ENCODE assay signal across 20 cellular contexts in the genomic region with DNA sequence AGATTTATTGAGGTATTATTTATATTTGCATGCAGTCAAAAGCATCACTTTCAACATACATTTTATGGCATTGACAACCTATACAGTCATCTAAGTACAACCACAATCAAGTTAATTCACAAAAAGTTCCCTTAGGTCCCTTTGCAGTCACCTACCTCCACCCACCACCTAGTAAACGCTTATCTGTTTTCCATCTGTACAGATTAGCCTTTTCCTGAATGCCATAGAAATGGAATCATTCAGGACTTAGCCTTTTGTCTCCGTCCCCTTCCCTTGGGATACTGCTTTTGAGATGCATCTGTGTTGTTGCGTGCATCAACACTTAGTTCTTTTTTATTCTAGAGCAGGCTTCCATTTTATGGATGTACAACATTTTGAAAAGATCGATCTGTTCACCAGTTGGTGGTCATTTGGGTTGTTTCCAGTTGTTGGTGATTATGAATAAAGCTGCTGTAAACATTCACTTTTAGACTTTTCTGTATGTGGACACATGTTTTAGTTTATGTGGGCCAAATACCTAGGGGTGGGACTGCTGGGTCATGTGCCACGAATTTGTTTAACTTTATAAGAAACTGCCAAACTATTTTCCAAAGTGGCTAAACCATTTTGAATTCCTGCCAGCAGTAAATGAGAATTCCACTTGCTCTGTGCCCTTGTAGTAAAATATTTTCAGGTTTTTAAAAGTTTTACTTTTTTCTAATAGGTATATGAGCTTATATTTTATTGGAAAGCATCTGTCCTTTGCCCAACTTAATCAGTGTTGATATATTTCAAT. TPM values are rescaled to one million over a fixed set of nuclear protein-coding genes. Genes with fewer than 3 reads are reported as not detected.
DNase-seq lines count a peak whose midpoint lies in the region; ATAC-seq, FAIRE-seq and TF ChIP-seq lines count a peak whose summit lies in the region.
"Had no signal": no experiment of that assay in that cellular context is flagged by ENCODE, and none has a peak within 500 bp of the region (broad histone marks: within the 10 kb centered on the region; RNA-seq: fewer than 3 reads in every experiment).

No MANE protein-coding gene starts in this region.

- intact Hi-C loops in heart left ventricle (cut with DNase I) (no loop called here), left ventricle myocardium superior (cut with micrococcal nuclease) (no loop called here)

- TF ChIP-seq CTCF in heart left ventricle (IDR thresholded peaks at IDR 0.05), result no peak
- TF ChIP-seq CTCF in thoracic aorta (IDR thresholded peaks at IDR 0.05), result no peak
- TF ChIP-seq CTCF in GM10248 (IDR thresholded peaks at IDR 0.05; ENCODE audit: control extremely low read depth, extremely low read depth, low read depth, missing control alignments), result no peak
- TF ChIP-seq CTCF in Peyer's patch (IDR thresholded peaks at IDR 0.05), result no peak

- no peak for TF ChIP-seq POLR2A in heart left ventricle (IDR thresholded peaks at IDR 0.05)
- TF ChIP-seq POLR2A in Peyer's patch (IDR thresholded peaks at IDR 0.05), result no peak

- H3K27me3 ChIP-seq in heart left ventricle, result no peaks in the 10 kb centered on the region
- H3K27me3 ChIP-seq in thoracic aorta (replicated peaks; ENCODE audit: insufficient read depth), result no peaks in the 10 kb centered on the region
- no peaks in the 10 kb centered on the region for H3K27me3 ChIP-seq in Peyer's patch

- H3K4me1 ChIP-seq in heart left ventricle, result peaks cover 8 to 99% (median 29%) of the 10 kb centered on the region in 12 donors
- peaks cover 41 to 59% of the 10 kb centered on the region in 2 donors for H3K4me1 ChIP-seq in thoracic aorta (ENCODE audit: control insufficient read depth in 1 of 2, low read depth in 2 of 2)
- peaks cover 2 to 34% (median 10%) of the 10 kb centered on the region in 4 donors for H3K4me1 ChIP-seq in Peyer's patch

- H3K9me3 ChIP-seq in heart left ventricle, result peaks cover 0 to 10% (median 0%) of the 10 kb centered on the region in 12 donors
- no peaks in the 10 kb centered on the region for H3K9me3 ChIP-seq in thoracic aorta
- H3K9me3 ChIP-seq in Peyer's patch, result no peaks in the 10 kb centered on the region

- POLR2A ChIA-PET in GM10248 (lab: Yijun Ruan, JAX), result no interaction called here

- FAIRE-seq in urothelium cell line (lab: Jason Lieb, UNC), result no peak
- FAIRE-seq: H1, islet of Langerhans had no signal

- CTCF ChIA-PET in GM10248 (lab: Yijun Ruan, JAX), result interaction anchor here (1.0 to 2.3 kb wide), 8 partner anchors 8 to 70 kb away, joined by 3 to 8 read pairs (median 4); no protein-coding TSS in a partner anchor

- peak in 2 of 4 donors; percentile 25 to 34 for ATAC-seq in heart left ventricle
- ATAC-seq in left ventricle myocardium superior, result no peak
- ATAC-seq in thoracic aorta (ENCODE audit: insufficient number of reproducible peaks, low FRiP score, low read depth), result no peak
- ATAC-seq: activated T-cell treated with anti-CD3 and anti-CD28 coated beads, Interleukin-2, amount 50 U/mL, for 4 hours; stimulated activated naive CD8-positive, alpha-beta T cell treated with anti-CD3 and anti-CD28 coated beads, Interleukin-15, Interleukin-2, amounts not matched to agents 100 U/mL and 50 U/mL, for 24 hours had no signal

- H3K4me3 ChIP-seq in heart left ventricle (no peak overlapping the region), thoracic aorta (no peak overlapping the region), Peyer's patch (no peak overlapping the region)

- 59 to 71% (median 64%) methylated on average over 5 of the region's 5 CpGs for WGBS in heart left ventricle, 4 donors

- H3K36me3 ChIP-seq in heart left ventricle, result no peaks in the 10 kb centered on the region
- H3K36me3 ChIP-seq in thoracic aorta, result no peaks in the 10 kb centered on the region
- H3K36me3 ChIP-seq in Peyer's patch, result no peaks in the 10 kb centered on the region

- no peak for DNase-seq in heart left ventricle
- no peak for DNase-seq in left ventricle myocardium superior
- peak; percentile 52 for DNase-seq in astrocyte of the hippocampus (ENCODE audit: low read depth, low spot score)
- peak; percentile 20 for DNase-seq in kidney tubule cell (ENCODE audit: low spot score)
- DNase-seq in thoracic aorta (ENCODE audit: low spot score), result no peak
- DNase-seq in GM10248 (ENCODE audit: extremely low spot score), result no peak
- no peak for DNase-seq in urothelium cell line (ENCODE audit: low spot score)
- no peak for DNase-seq in Peyer's patch
- DNase-seq: 8988T; activated CD4-positive, alpha-beta T cell treated with anti-CD3 and anti-CD28 coated beads, Interleukin-2, amount 10 ng/mL, durations not matched to agents 7 days and 5 days; activated T-cell treated with anti-CD3 and anti-CD28 coated beads, Interleukin-2, amount 50 U/mL, for 4 hours; Kasumi-1; naive B cell; NCI-H2081; NCI-H69; retina; stimulated activated naive CD8-positive, alpha-beta T cell treated with anti-CD3 and anti-CD28 coated beads, Interleukin-15, Interleukin-2, amounts not matched to agents 100 U/mL and 50 U/mL, for 24 hours had no signal

- peak overlapping the region in 11 of 12 donors; percentile 6 to 87 (median 29) for H3K27ac ChIP-seq in heart left ventricle
- H3K27ac ChIP-seq in thoracic aorta, result peak overlapping the region; percentile 13 to 67
- H3K27ac ChIP-seq in Peyer's patch, result no peak overlapping the region
- H3K27ac ChIP-seq: RWPE1 had no signal

RNA-seq across cellular contexts. Expression of a gene that starts 17.6 kb away (rescaled TPM):
- 100 to 1,000 TPM in 3 of 9 donors, 10 to 100 TPM in 6; 68.6 to 152 (median 79.2) TPM for total RNA-seq in heart left ventricle
- polyA plus RNA-seq in heart left ventricle, result 10 to 100 TPM; 75.4 to 90.9 TPM
- total RNA-seq in left ventricle myocardium superior, result 115 TPM
- 100 to 1,000 TPM in 1 of 2 donors, 10 to 100 TPM in 1; 65.5 to 102 TPM for total RNA-seq in thoracic aorta
- 100 to 1,000 TPM in 1 of 4 donors, 10 to 100 TPM in 3; 44.6 to 136 (median 75.6) TPM for total RNA-seq in Peyer's patch

Comparison
In these comparisons a context has a peak if more than half of its experiments do, and no peak if none do; other contexts are left out.
1. DNase-seq: peak in astrocyte of the hippocampus (single experiment) and kidney tubule cell (single experiment); none in heart left ventricle (0 of 5), left ventricle myocardium superior (single experiment), thoracic aorta (single experiment), GM10248 (single experiment), urothelium cell line (single experiment) and Peyer's patch (0 of 3).
2. H3K27ac ChIP-seq: peak in heart left ventricle (11 of 12) and thoracic aorta (2 of 2); none in Peyer's patch (0 of 4).